8 cellular contexts compared by ENCODE assay signal in genomic region chr2:149587220-149587949, GRCh38. TPM values are rescaled to one million over a fixed set of nuclear protein-coding genes. Genes with fewer than 3 reads are reported as not detected.
DNase-seq lines count a peak whose midpoint lies in the region; ATAC-seq and TF ChIP-seq lines count a peak whose summit lies in the region.

Gene MMADHC (minus strand): TSS chr2:149587775. CDS start chr2:149587097, 678 bp downstream.

- H3K36me3 Mint-ChIP-seq in chondrocyte (ENCODE audit: low read depth) = peaks cover 4% of the 10 kb centered on the region

- peak; percentile 99 for ATAC-seq in HG03439 (IDR thresholded peaks at IDR 0.05; ENCODE audit: unreplicated experiment)

- peak; percentile 97 for TF ChIP-seq POLR2A in GM19193 (IDR thresholded peaks at IDR 0.05; ENCODE audit: extremely low read depth, insufficient read depth, insufficient read length)

- no peaks in the 10 kb centered on the region for H3K27me3 Mint-ChIP-seq in chondrocyte (ENCODE audit: low read depth)

- no peak for TF ChIP-seq CTCF in chondrocyte (IDR thresholded peaks at IDR 0.05)

- DNase-seq in AML-193 (lab: John Stamatoyannopoulos, UW) = peak; percentile 86 to 93
- DNase-seq in NCI-H510A treated with DMSO at 0.1 percent for 48 hours (lab: John Stamatoyannopoulos, UW) = peak; percentile 87
- peak; percentile 87 to 88 for DNase-seq in activated CD4-positive, alpha-beta T cell treated with anti-CD3 and anti-CD28 coated beads for 24 hours (ENCODE audit: low read depth in 2 of 2)
- peak; percentile 96 for DNase-seq in chondrocyte (ENCODE audit: low spot score)
- DNase-seq in kidney glomerular epithelial cell (lab: John Stamatoyannopoulos, UW) = peak; percentile 92
- DNase-seq in stimulated activated CD4-positive, alpha-beta T cell treated with anti-CD3 and anti-CD28 coated beads, Interleukin-1b, Interleukin-23, amount 100 ng/mL, for 1 hour (ENCODE audit: low read depth in 2 of 2) = peak; percentile 78 to 81

- peaks cover 50% of the 10 kb centered on the region for H3K4me1 Mint-ChIP-seq in chondrocyte (ENCODE audit: low read depth)

- H3K4me3 Mint-ChIP-seq in chondrocyte (ENCODE audit: unreplicated experiment) = peak within 1 kb of the TSS; percentile 99

- H3K9me3 Mint-ChIP-seq in chondrocyte (ENCODE audit: low read depth) = no peaks in the 10 kb centered on the region

- peak within 1 kb of the TSS; percentile 100 for H3K27ac Mint-ChIP-seq in chondrocyte (ENCODE audit: unreplicated experiment)

RNA-seq across cellular contexts. Expression of gene MMADHC, which starts in this region (rescaled TPM):
- total RNA-seq in chondrocyte = 90.4 to 95.4 TPM (median 92.8 TPM) in 3 replicates

Comparison
In these comparisons a context has a peak if more than half of its experiments do, and no peak if none do; other contexts are left out.
1. Peak in every context shown above with its lines: DNase-seq and ATAC-seq.